ENCODE assay signal across 20 cellular contexts in genomic region chr5:128258387-128258786, GRCh38.
A peak's percentile ranks its signal among the peaks of the same experiment; 100 is the strongest.
DNase-seq lines count a peak whose midpoint lies in the region; ATAC-seq and TF ChIP-seq lines count a peak whose summit lies in the region.
"Had no signal": no experiment of that assay in that cellular context is flagged by ENCODE, and none has a peak within 500 bp of the region (broad histone marks: within the 10 kb centered on the region; RNA-seq: fewer than 3 reads in every experiment).

No MANE protein-coding gene starts in this region.

- H4K20me1 ChIP-seq in PC-9 (ENCODE audit: insufficient read depth) = no peaks in the 10 kb centered on the region

- POLR2A ChIA-PET in PC-9 (lab: Charles Lee; ENCODE audit: unreplicated experiment) = no interaction called here

- peaks cover 80% of the 10 kb centered on the region for H3K36me3 ChIP-seq in cardiac muscle cell
- H3K36me3 ChIP-seq in PC-9 (ENCODE audit: low read depth) = no peaks in the 10 kb centered on the region

- no peak overlapping the region for H3K4me2 ChIP-seq in PC-9

- H3K9me3 ChIP-seq in cardiac muscle cell (ENCODE audit: low read depth) (no peaks in the 10 kb centered on the region), PC-9 (ENCODE audit: insufficient read depth, low read depth) (no peaks in the 10 kb centered on the region)

- H3K9me2 ChIP-seq in PC-9 (ENCODE audit: insufficient read depth) = no peaks in the 10 kb centered on the region

- intact Hi-C loops in left ventricle myocardium superior (cut with micrococcal nuclease) (no loop called here), left colon (cut with DNase I, micrococcal nuclease) (no loop called here), PC-9 (cut with micrococcal nuclease; ENCODE audit: unreplicated experiment) (no loop called here)

- CTCF ChIA-PET in PC-9 (lab: Charles Lee) = no interaction called here

- H3K27me3 ChIP-seq in cardiac muscle cell (no peaks in the 10 kb centered on the region), PC-9 (ENCODE audit: insufficient read depth, low read depth) (no peaks in the 10 kb centered on the region)

- ATAC-seq in left ventricle myocardium superior (no peak), left colon (no peak), GM21447 (IDR thresholded peaks at IDR 0.05; ENCODE audit: unreplicated experiment) (no peak)
- ATAC-seq: CD8-positive, alpha-beta T cell; HCT116; Panc1; T-cell had no signal

- BruUV-seq in PC-9 (replicated peaks; lab: Mats Ljungman, UMichigan) = no TSS peak

- H3K4me3 ChIP-seq in cardiac muscle cell (no peak overlapping the region), PC-9 (no peak overlapping the region)

- no peaks in the 10 kb centered on the region for H3K79me2 ChIP-seq in PC-9 (ENCODE audit: low read depth)

- H3F3A ChIP-seq in PC-9 (ENCODE audit: insufficient read depth, low read depth) = no peaks in the 10 kb centered on the region

- no peak for TF ChIP-seq CTCF in cardiac muscle cell (IDR thresholded peaks at IDR 0.05; ENCODE audit: low read depth, low read length)
- no peak for TF ChIP-seq CTCF in PC-9 (conservative IDR thresholded peaks at IDR 0.05)

- H2AFZ ChIP-seq in PC-9 = no peak overlapping the region

- H3K27ac ChIP-seq in cardiac muscle cell (peak overlapping the region; percentile 53), PC-9 (no peak overlapping the region)
- H3K27ac ChIP-seq: 22Rv1, C4-2B, RWPE1 had no signal

- peak; percentile 21 for DNase-seq in DMS 273 (lab: John Stamatoyannopoulos, UW; ENCODE audit: unreplicated experiment)
- DNase-seq in DMS 273 treated with DMSO at 0.1 percent for 48 hours (lab: John Stamatoyannopoulos, UW) = no peak
- no peak for DNase-seq in cardiac muscle cell (ENCODE audit: low read depth in 1 of 2, low spot score in 1 of 2)
- DNase-seq in left ventricle myocardium superior = no peak
- peak; percentile 89 for DNase-seq in NCI-H748 (lab: John Stamatoyannopoulos, UW; ENCODE audit: unreplicated experiment)
- DNase-seq in left colon = no peak
- no peak for DNase-seq in PC-9
- DNase-seq: Calu3; CD8-positive, alpha-beta T cell; NCI-H1092 treated with DMSO at 0.1 percent for 48 hours; NCI-H1694; NCI-H2029 treated with DMSO at 0.1 percent for 48 hours; NCI-H526 treated with DMSO at 0.1 percent for 48 hours; T-cell had no signal

- H3K4me1 ChIP-seq in cardiac muscle cell (ENCODE audit: low read depth) (no peaks in the 10 kb centered on the region), PC-9 (replicated peaks; ENCODE audit: insufficient read depth) (no peaks in the 10 kb centered on the region)

Comparison
In these comparisons a context has a peak if more than half of its experiments do, and no peak if none do; other contexts are left out.
1. DNase-seq: peak in DMS 273 (single experiment) and NCI-H748 (single experiment); none in DMS 273 treated with DMSO at 0.1 percent for 48 hours (single experiment), cardiac muscle cell (0 of 2), left ventricle myocardium superior (single experiment), left colon (0 of 2) and PC-9 (0 of 2).